Comparison of ENCODE assay signal across 31 cellular contexts in genomic region chr16:78175287-78175686, GRCh38.
"Had no signal": no experiment of that assay in that cellular context is flagged by ENCODE, and none has a peak within 500 bp of the region (broad histone marks: within the 10 kb centered on the region; RNA-seq: fewer than 3 reads in every experiment).

No MANE protein-coding gene starts in this region.

- H3K36me3 ChIP-seq: gastroesophageal sphincter, pancreas, prostate gland, thyroid gland, upper lobe of right lung had no signal

- H3K4me1 ChIP-seq: body of pancreas, gastroesophageal sphincter, prostate gland, upper lobe of right lung had no signal

- H3K9me3 ChIP-seq: body of pancreas, gastroesophageal sphincter, pancreas, prostate gland, thyroid gland, upper lobe of right lung had no signal

- DNase-seq: activated CD4-positive, alpha-beta T cell treated with anti-CD3 and anti-CD28 coated beads for 4 hours; activated CD4-positive, alpha-beta T cell treated with anti-CD3 and anti-CD28 coated beads, Interleukin-2, amount 50 U/mL, for 4 hours; activated naive CD4-positive, alpha-beta T cell; activated T-cell treated with anti-CD3 and anti-CD28 coated beads for 4 hours; activated T-cell treated with anti-CD3 and anti-CD28 coated beads, Interleukin-2, amount 50 U/mL, for 72 hours; anterior cingulate cortex; body of pancreas; dorsolateral prefrontal cortex; effector memory CD4-positive, alpha-beta T cell; erythroblast; hippocampal formation; left colon; midbrain; naive thymus-derived CD4-positive, alpha-beta T cell; pancreas; retina; small intestine; stimulated activated CD4-positive, alpha-beta T cell treated with anti-CD3 and anti-CD28 coated beads, Interleukin-1b, Interleukin-23, amount 100 ng/mL, for 48 hours; stimulated activated CD4-positive, alpha-beta T cell treated with anti-CD3 and anti-CD28 coated beads, Interleukin-4, amount 100 ng/mL, for 4 hours; stimulated activated CD8-positive, alpha-beta memory T cell treated with anti-CD3 and anti-CD28 coated beads, Interleukin-4, amount 100 ng/mL, for 48 hours; stimulated activated naive CD8-positive, alpha-beta T cell treated with anti-CD3 and anti-CD28 coated beads, Interleukin-15, amount 100 ng/mL, for 72 hours; T-cell; thyroid gland; upper lobe of right lung had no signal

- H3K27me3 ChIP-seq: body of pancreas, dorsolateral prefrontal cortex, gastroesophageal sphincter, pancreas, thyroid gland, upper lobe of right lung had no signal

- ATAC-seq: activated naive CD4-positive, alpha-beta T cell treated with anti-CD3 and anti-CD28 coated beads, Interleukin-2, amount 50 U/mL, for 72 hours; activated T-cell treated with anti-CD3 and anti-CD28 coated beads, Interleukin-2, amount 50 U/mL, for 72 hours; body of pancreas; gastroesophageal sphincter; left colon; naive thymus-derived CD4-positive, alpha-beta T cell; pancreas; sciatic nerve; stimulated activated memory B cell treated with anti-CD40 and anti-IgM and Interleukin-4, amounts not matched to agents 10 μg/mL and 1 μg/mL and 100 μg/mL, for 72 hours; stimulated activated naive CD8-positive, alpha-beta T cell treated with anti-CD3 and anti-CD28 coated beads, Interleukin-15, amount 100 ng/mL, for 72 hours; T-cell; upper lobe of right lung had no signal

- H3K4me3 ChIP-seq: body of pancreas, coronary artery, dorsolateral prefrontal cortex, gastroesophageal sphincter, pancreas, prostate gland, thyroid gland, upper lobe of right lung had no signal

- H3K27ac ChIP-seq: body of pancreas, coronary artery, dorsolateral prefrontal cortex, gastroesophageal sphincter, pancreas, prostate gland, thyroid gland, upper lobe of right lung, VCaP had no signal
